8 cellular contexts compared by ENCODE assay signal in the genomic region with DNA sequence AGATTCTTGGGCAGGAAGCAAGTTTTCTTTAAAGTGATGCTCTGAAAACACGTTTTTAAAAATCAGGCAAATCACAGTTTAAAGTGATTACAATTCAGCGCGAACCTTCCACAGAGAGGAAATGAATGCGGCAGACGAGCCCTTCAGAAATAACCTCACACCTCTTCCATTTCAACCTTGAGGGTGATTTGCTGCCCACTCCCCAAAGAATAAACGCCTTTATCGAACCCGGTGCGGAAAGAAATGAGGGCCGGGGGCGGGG. TPM values are rescaled to one million over a fixed set of nuclear protein-coding genes. Genes with fewer than 3 reads are reported as not detected.
DNase-seq lines count a peak whose midpoint lies in the region; ATAC-seq, FAIRE-seq and TF ChIP-seq lines count a peak whose summit lies in the region.

No MANE protein-coding gene starts in this region.

- intact Hi-C loops in Panc1 (cut with micrococcal nuclease; ENCODE audit: unreplicated experiment), result loop anchor here (5.0 to 10.0 kb wide), 2 partner anchors 101 to 558 kb away; no protein-coding TSS in a partner anchor
- intact Hi-C loops in esophagus squamous epithelium (cut with DNase I), result no loop called here

- TF ChIP-seq CTCF in Panc1 (IDR thresholded peaks at IDR 0.05) (no peak), esophagus squamous epithelium (IDR thresholded peaks at IDR 0.05) (no peak)

- no peak overlapping the region for H3K9ac ChIP-seq in rectal smooth muscle tissue (ENCODE audit: low read length)

- in situ Hi-C loops in Panc1 (cut with HindIII; ENCODE audit: low pct_unique_long_range_greater_than_20kb, low sequenced_read_pairs), result no loop called here

- TF ChIP-seq POLR2A in GM12892 (IDR thresholded peaks at IDR 0.05; ENCODE audit: low read depth, low read length) (no peak), esophagus squamous epithelium (IDR thresholded peaks at IDR 0.05) (no peak)

- H3K27ac ChIP-seq in Panc1 (ENCODE audit: low read length), result peak overlapping the region; percentile 92
- H3K27ac ChIP-seq in esophagus squamous epithelium, result peak overlapping the region; percentile 71 to 92 (median 88)
- peak overlapping the region; percentile 7 for H3K27ac ChIP-seq in rectal smooth muscle tissue (ENCODE audit: low read depth, low read length)

- FAIRE-seq in GM12892 (lab: Jason Lieb, UNC), result no peak

- H3K4me1 ChIP-seq in Panc1 (ENCODE audit: control insufficient read depth, insufficient read depth, low read length) (peaks cover 7% of the 10 kb centered on the region), esophagus squamous epithelium (peaks cover 7 to 53% (median 9%) of the 10 kb centered on the region in 3 donors), rectal smooth muscle tissue (ENCODE audit: control insufficient read depth, insufficient read depth, low read length) (no peaks in the 10 kb centered on the region)

- CTCF ChIA-PET in Panc1 (lab: Charles Lee), result no interaction called here

- peak; percentile 5 for DNase-seq in GM12892 (ENCODE audit: insufficient read length)
- no peak for DNase-seq in Panc1 (ENCODE audit: low read depth, low spot score)
- no peak for DNase-seq in esophagus squamous epithelium (lab: John Stamatoyannopoulos, UW)
- DNase-seq in RPMI8226, result no peak
- DNase-seq in COLO668 (lab: John Stamatoyannopoulos, UW; ENCODE audit: unreplicated experiment), result no peak
- no peak for DNase-seq in KG1 (lab: John Stamatoyannopoulos, UW)

- BruUV-seq in Panc1 (replicated peaks; lab: Mats Ljungman, UMichigan), result no TSS peak

- POLR2A ChIA-PET in Panc1 (lab: Charles Lee), result no interaction called here

- peak overlapping the region; percentile 83 to 86 for H3K4me3 ChIP-seq in Panc1 (ENCODE audit: low read depth in 2 of 2, low read length in 2 of 2)
- H3K4me3 ChIP-seq in esophagus squamous epithelium, result peak overlapping the region; percentile 55 to 73 (median 69)
- peak overlapping the region; percentile 85 for H3K4me3 ChIP-seq in rectal smooth muscle tissue (ENCODE audit: low read length)

- H3K36me3 ChIP-seq in Panc1 (ENCODE audit: control insufficient read depth, insufficient read depth, low read length), result no peaks in the 10 kb centered on the region
- no peaks in the 10 kb centered on the region for H3K36me3 ChIP-seq in esophagus squamous epithelium
- H3K36me3 ChIP-seq in rectal smooth muscle tissue (ENCODE audit: control insufficient read depth, insufficient read depth, low read length), result no peaks in the 10 kb centered on the region

- ATAC-seq in Panc1, result no peak
- ATAC-seq in GM19467 (IDR thresholded peaks at IDR 0.05; ENCODE audit: unreplicated experiment), result no peak

- H3K27me3 ChIP-seq in Panc1 (ENCODE audit: control insufficient read depth, insufficient read depth, low read length) (no peaks in the 10 kb centered on the region), esophagus squamous epithelium (peaks cover 0 to 68% (median 0%) of the 10 kb centered on the region in 4 donors), rectal smooth muscle tissue (ENCODE audit: control insufficient read depth, insufficient read depth, low read length) (no peaks in the 10 kb centered on the region)

- WGBS in esophagus squamous epithelium, 2 donors, result 1 to 5% methylated on average over 5 to 10 of the region's 11 CpGs

- no peaks in the 10 kb centered on the region for H3K9me3 ChIP-seq in Panc1 (ENCODE audit: control insufficient read depth, insufficient read depth, low read depth, low read length)
- no peaks in the 10 kb centered on the region for H3K9me3 ChIP-seq in esophagus squamous epithelium

RNA-seq across cellular contexts. Expression of a gene that starts 2.3 kb away (rescaled TPM):
- polyA plus RNA-seq in GM12892 (2012; ENCODE audit: missing spikeins), result 4.1 TPM
- total RNA-seq in Panc1 (2021; ENCODE audit: unreplicated experiment) (30.5 TPM), esophagus squamous epithelium (10 to 100 TPM in 2 of 4 donors, 1 to 10 TPM in 2; 6.8 to 17.9 (median 11.5) TPM)
- polyA plus RNA-seq in Panc1 (2012; ENCODE audit: insufficient read length), result 5.5 TPM

Comparison
In these comparisons a context has a peak if more than half of its experiments do, and no peak if none do; other contexts are left out.
1. H3K27ac ChIP-seq: peak in every context shown above with its lines; median percentile 92 in Panc1; 88 in esophagus squamous epithelium; 7 in rectal smooth muscle tissue.